Comparison of ENCODE assay signal across 1 cellular context in genomic region chr16:10925285-10925684, GRCh38. TPM values are rescaled to one million over a fixed set of nuclear protein-coding genes. Genes with fewer than 3 reads are reported as not detected.
"Had no signal": no experiment of that assay in that cellular context is flagged by ENCODE, and none has a peak within 500 bp of the region (broad histone marks: within the 10 kb centered on the region; RNA-seq: fewer than 3 reads in every experiment).

No MANE protein-coding gene starts in this region.

RNA-seq across cellular contexts. Expression of gene CIITA, which starts 48.3 kb away (rescaled TPM):
- total RNA-seq: osteocyte had no signal
